In the genomic region with DNA sequence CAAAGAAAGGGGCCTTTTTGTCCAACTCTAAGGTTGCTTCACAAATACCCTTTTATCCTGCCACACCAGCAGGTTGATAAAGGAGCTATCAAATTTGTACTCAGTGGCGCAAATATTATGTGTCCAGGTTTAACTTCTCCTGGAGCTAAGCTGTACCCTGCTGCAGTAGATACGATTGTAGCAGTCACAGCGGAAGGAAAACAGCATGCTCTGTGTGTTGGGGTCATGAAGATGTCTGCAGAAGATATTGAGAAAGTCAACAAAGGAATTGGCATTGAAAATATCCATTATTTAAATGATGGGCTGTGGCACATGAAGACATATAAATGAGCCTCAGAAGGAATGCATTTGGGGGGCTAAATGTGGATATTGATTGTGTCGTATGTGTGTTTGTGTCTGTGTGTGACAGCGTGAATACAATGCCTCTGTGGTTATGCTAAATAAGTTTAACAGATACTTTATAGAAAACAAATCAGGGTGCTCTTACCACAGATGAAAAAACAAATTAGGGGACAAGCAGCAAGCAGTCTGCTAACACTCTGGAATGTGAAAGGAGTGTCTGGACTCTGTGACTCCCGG, we compare ENCODE assay signal across 8 cellular contexts. TPM values are rescaled to one million over a fixed set of nuclear protein-coding genes. Genes with fewer than 3 reads are reported as not detected.
DNase-seq lines count a peak whose midpoint lies in the region; ATAC-seq and TF ChIP-seq lines count a peak whose summit lies in the region.

No MANE protein-coding gene starts in this region.

- peaks cover 0 to 98% (median 34%) of the 10 kb centered on the region in 9 donors for H3K36me3 ChIP-seq in heart right ventricle
- no peaks in the 10 kb centered on the region for H3K36me3 ChIP-seq in breast epithelium
- H3K36me3 ChIP-seq in mesodermal cell (ENCODE audit: control insufficient read depth, insufficient read depth, low read length), result peaks cover 80% of the 10 kb centered on the region
- H3K36me3 ChIP-seq in uterus, result no peaks in the 10 kb centered on the region

- H3K4me1 ChIP-seq in heart right ventricle (peaks cover 0 to 44% (median 10%) of the 10 kb centered on the region in 9 donors), breast epithelium (no peaks in the 10 kb centered on the region), mesodermal cell (ENCODE audit: control insufficient read depth, insufficient read depth, low read length, poor library complexity, severe bottlenecking) (peaks cover 21% of the 10 kb centered on the region), uterus (no peaks in the 10 kb centered on the region)

- H3K9me3 ChIP-seq in heart right ventricle (no peaks in the 10 kb centered on the region), breast epithelium (no peaks in the 10 kb centered on the region), mesodermal cell (ENCODE audit: control insufficient read depth, low read length) (no peaks in the 10 kb centered on the region), uterus (no peaks in the 10 kb centered on the region)

- H3K4me3 ChIP-seq in heart right ventricle, result peak overlapping the region; percentile 11 to 66 (median 56)
- H3K4me3 ChIP-seq in breast epithelium, result peak overlapping the region; percentile 44 to 65 (median 53)
- H3K4me3 ChIP-seq in mesodermal cell (ENCODE audit: extremely low read depth, insufficient read depth, low read length, poor library complexity, severe bottlenecking), result peak overlapping the region; percentile 51
- peak overlapping the region; percentile 36 to 44 for H3K4me3 ChIP-seq in uterus

- WGBS in heart right ventricle, 2 donors, result 47 to 55% methylated on average over 6 of the region's 6 CpGs
- 65 to 83% methylated on average over 4 to 6 of the region's 6 CpGs for WGBS in mesodermal cell (ENCODE audit: insufficient coverage in 2 of 2), 2 experiments

- TF ChIP-seq POLR2A in breast epithelium (IDR thresholded peaks at IDR 0.05) (no peak), uterus (IDR thresholded peaks at IDR 0.05) (no peak)

- H3K27me3 ChIP-seq in heart right ventricle (no peaks in the 10 kb centered on the region), breast epithelium (no peaks in the 10 kb centered on the region), uterus (no peaks in the 10 kb centered on the region)

- TF ChIP-seq CTCF in heart right ventricle (IDR thresholded peaks at IDR 0.05) (no peak), breast epithelium (IDR thresholded peaks at IDR 0.05) (no peak), uterus (IDR thresholded peaks at IDR 0.05) (no peak)

- no peak for ATAC-seq in heart right ventricle
- no peak for ATAC-seq in left cardiac atrium
- ATAC-seq in HG02840 (IDR thresholded peaks at IDR 0.05; ENCODE audit: low FRiP score, unreplicated experiment), result no peak

- intact Hi-C loops in heart right ventricle (cut with DNase I) (no loop called here), left cardiac atrium (cut with DNase I) (no loop called here), breast epithelium (cut with DNase I; ENCODE audit: low total_unique reads) (no loop called here), uterus (cut with DNase I; ENCODE audit: low total_unique reads) (no loop called here)

- H3K27ac ChIP-seq in heart right ventricle (peak overlapping the region; percentile 44 to 91 (median 83)), breast epithelium (peak overlapping the region; percentile 90 to 91), mesodermal cell (ENCODE audit: low read depth, low read length, severe bottlenecking) (peak overlapping the region; percentile 90), uterus (peak overlapping the region; percentile 80 to 84)

- DNase-seq in heart right ventricle (no peak), left cardiac atrium (no peak), breast epithelium (ENCODE audit: low spot score in 2 of 2) (no peak), uterus (no peak), mesenteric fat pad (ENCODE audit: low spot score) (no peak)
- DNase-seq in stimulated activated CD8-positive, alpha-beta memory T cell treated with anti-CD3 and anti-CD28 coated beads, Interleukin-4, amount 100 ng/mL, for 48 hours, result no peak

RNA-seq across cellular contexts. Expression of gene HM13, which starts 33.6 kb away (rescaled TPM):
- 10 to 100 TPM; 27.5 to 71.6 (median 33.5) TPM for total RNA-seq in heart right ventricle
- polyA plus RNA-seq in heart right ventricle, result 100 to 1,000 TPM in 1 of 2 donors, 10 to 100 TPM in 1; 65.1 to 102 TPM
- total RNA-seq in left cardiac atrium, result 10 to 100 TPM; 64.9 to 88.9 TPM
- 10 to 100 TPM; 44.2 to 73.7 (median 53.1) TPM for total RNA-seq in breast epithelium
- polyA plus RNA-seq in mesodermal cell (2013, experiment 1 of 2), result 110 TPM
- polyA plus RNA-seq in mesodermal cell (2013, experiment 2 of 2), result 92.7 TPM
- total RNA-seq in uterus, result 100 to 1,000 TPM in 1 of 4 donors, 10 to 100 TPM in 3; 40.7 to 147 (median 56.0) TPM
- 186 TPM for total RNA-seq in mesenteric fat pad

RNA-seq across cellular contexts. Expression of gene ID1, which starts 57.3 kb away (rescaled TPM):
- 100 to 1,000 TPM in 7 of 10 donors, 10 to 100 TPM in 3; 42.8 to 204 (median 109) TPM for total RNA-seq in heart right ventricle
- polyA plus RNA-seq in heart right ventricle, result 100 to 1,000 TPM; 230 to 551 TPM
- 100 to 1,000 TPM; 103 to 222 TPM for total RNA-seq in left cardiac atrium
- total RNA-seq in breast epithelium, result 100 to 1,000 TPM; 156 to 407 (median 270) TPM
- polyA plus RNA-seq in mesodermal cell (2013, experiment 1 of 2), result 455 TPM
- polyA plus RNA-seq in mesodermal cell (2013, experiment 2 of 2), result 320 TPM
- 100 to 1,000 TPM; 364 to 646 (median 505) TPM for total RNA-seq in uterus
- total RNA-seq in mesenteric fat pad, result 223 TPM
